1 cellular context compared by ENCODE assay signal in the genomic region with DNA sequence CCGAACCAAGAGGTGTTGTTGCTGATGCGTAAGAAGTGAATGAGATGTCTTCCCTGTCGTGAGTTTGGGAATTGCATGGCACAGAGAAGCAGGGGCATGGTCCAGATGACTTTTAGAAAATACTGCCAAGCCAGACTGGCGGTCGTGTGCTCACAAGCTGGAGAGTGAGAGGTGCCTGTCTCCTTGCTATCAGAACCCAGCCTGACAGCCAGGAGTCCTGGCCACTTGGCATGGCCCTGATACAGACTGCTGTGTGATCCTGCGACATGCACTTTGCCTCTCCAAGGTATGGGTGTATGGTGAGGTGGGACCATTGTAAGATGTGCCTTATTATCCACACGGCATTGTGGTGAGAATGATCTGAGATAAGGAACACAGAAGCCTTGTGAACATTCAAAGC.
TF ChIP-seq lines count a peak whose summit lies in the region.

No MANE protein-coding gene starts in this region.

TF ChIP-seq in IMR-90, 13 proteins besides CTCF, POLR2A, EP300 and RAD21:
- TF ChIP-seq, protein P1, sequence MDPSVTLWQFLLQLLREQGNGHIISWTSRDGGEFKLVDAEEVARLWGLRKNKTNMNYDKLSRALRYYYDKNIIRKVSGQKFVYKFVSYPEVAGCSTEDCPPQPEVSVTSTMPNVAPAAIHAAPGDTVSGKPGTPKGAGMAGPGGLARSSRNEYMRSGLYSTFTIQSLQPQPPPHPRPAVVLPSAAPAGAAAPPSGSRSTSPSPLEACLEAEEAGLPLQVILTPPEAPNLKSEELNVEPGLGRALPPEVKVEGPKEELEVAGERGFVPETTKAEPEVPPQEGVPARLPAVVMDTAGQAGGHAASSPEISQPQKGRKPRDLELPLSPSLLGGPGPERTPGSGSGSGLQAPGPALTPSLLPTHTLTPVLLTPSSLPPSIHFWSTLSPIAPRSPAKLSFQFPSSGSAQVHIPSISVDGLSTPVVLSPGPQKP (IDR thresholded peaks at IDR 0.05; ENCODE audit: borderline replicate concordance, low read depth, low read length), result no peak
- TF ChIP-seq, protein P2, sequence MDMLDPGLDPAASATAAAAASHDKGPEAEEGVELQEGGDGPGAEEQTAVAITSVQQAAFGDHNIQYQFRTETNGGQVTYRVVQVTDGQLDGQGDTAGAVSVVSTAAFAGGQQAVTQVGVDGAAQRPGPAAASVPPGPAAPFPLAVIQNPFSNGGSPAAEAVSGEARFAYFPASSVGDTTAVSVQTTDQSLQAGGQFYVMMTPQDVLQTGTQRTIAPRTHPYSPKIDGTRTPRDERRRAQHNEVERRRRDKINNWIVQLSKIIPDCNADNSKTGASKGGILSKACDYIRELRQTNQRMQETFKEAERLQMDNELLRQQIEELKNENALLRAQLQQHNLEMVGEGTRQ (IDR thresholded peaks at IDR 0.05; ENCODE audit: low read depth, low read length), result no peak
- no peak for TF ChIP-seq MAFK (IDR thresholded peaks at IDR 0.05; ENCODE audit: low read depth, low read length)
- no peak for TF ChIP-seq MAZ (IDR thresholded peaks at IDR 0.05; ENCODE audit: borderline replicate concordance, low read depth, low read length)
- no peak for TF ChIP-seq CEBPB (IDR thresholded peaks at IDR 0.05; ENCODE audit: low read depth, low read length)
